20 cellular contexts compared by ENCODE assay signal in the genomic region with DNA sequence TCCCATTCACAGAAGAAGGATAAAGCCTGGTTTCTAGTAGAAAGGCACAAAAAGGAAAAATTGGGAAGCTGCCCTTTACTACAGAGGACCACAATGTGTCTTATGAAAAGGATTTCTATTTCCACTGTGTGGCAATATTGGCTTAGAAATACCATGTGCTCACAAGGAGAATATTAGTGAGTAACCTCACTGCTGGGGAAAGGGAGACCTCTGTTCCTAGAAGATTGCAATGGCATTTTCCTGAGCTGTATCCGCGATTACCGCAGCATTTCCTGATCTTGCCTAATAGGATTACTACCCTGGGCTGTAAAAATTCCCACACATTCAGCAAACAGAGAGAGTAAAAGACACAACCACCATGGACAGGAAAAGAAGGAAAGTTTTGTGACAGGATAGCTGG.
A peak's percentile ranks its signal among the peaks of the same experiment; 100 is the strongest.
DNase-seq lines count a peak whose midpoint lies in the region; ATAC-seq and TF ChIP-seq lines count a peak whose summit lies in the region.
"Had no signal": no experiment of that assay in that cellular context is flagged by ENCODE, and none has a peak within 500 bp of the region (broad histone marks: within the 10 kb centered on the region; RNA-seq: fewer than 3 reads in every experiment).

No MANE protein-coding gene starts in this region.

- no peaks in the 10 kb centered on the region for H3K4me1 Mint-ChIP-seq in type B pancreatic cell (ENCODE audit: unreplicated experiment)
- H3K4me1 Mint-ChIP-seq: immature natural killer cell had no signal

- no peak overlapping the region for H3K27ac ChIP-seq in WERI-Rb-1
- no peak overlapping the region for H3K27ac ChIP-seq in thyroid gland
- H3K27ac ChIP-seq: foreskin keratinocyte, psoas muscle, uterus had no signal

- H3K4me3 ChIP-seq in WERI-Rb-1 (ENCODE audit: low read depth, low read length) (no peak overlapping the region), thyroid gland (replicated peaks in 1 of 3) (no peak overlapping the region)
- H3K4me3 ChIP-seq: psoas muscle, uterus had no signal

- no peaks in the 10 kb centered on the region for H3K9me3 Mint-ChIP-seq in type B pancreatic cell

- H3K9me3 ChIP-seq in WERI-Rb-1 (ENCODE audit: severe bottlenecking) (no peaks in the 10 kb centered on the region), thyroid gland (no peaks in the 10 kb centered on the region)
- H3K9me3 ChIP-seq: psoas muscle, uterus had no signal

- no peak for TF ChIP-seq POLR2A in thyroid gland (IDR thresholded peaks at IDR 0.05)

- WGBS in thyroid gland, 2 donors: 84 to 90% methylated on average over 3 of the region's 3 CpGs

- no peaks in the 10 kb centered on the region for H3K27me3 Mint-ChIP-seq in type B pancreatic cell

- no peak for ATAC-seq in GM21786 (IDR thresholded peaks at IDR 0.05; ENCODE audit: unreplicated experiment)
- ATAC-seq: foreskin keratinocyte, Panc1, psoas muscle had no signal

- peak; percentile 10; the same call in 1 of the 2 replicates for TF ChIP-seq CTCF in WERI-Rb-1 (IDR thresholded peaks at IDR 0.05; ENCODE audit: low read depth, low read length)
- TF ChIP-seq CTCF in thyroid gland (IDR thresholded peaks at IDR 0.05): no peak
- no peak for TF ChIP-seq CTCF in type B pancreatic cell (conservative IDR thresholded peaks at IDR 0.05)

- no peaks in the 10 kb centered on the region for H3K36me3 Mint-ChIP-seq in type B pancreatic cell
- H3K36me3 Mint-ChIP-seq: immature natural killer cell had no signal

- no peaks in the 10 kb centered on the region for H3K36me3 ChIP-seq in WERI-Rb-1
- H3K36me3 ChIP-seq in thyroid gland: no peaks in the 10 kb centered on the region
- H3K36me3 ChIP-seq: uterus had no signal

- H3K4me3 Mint-ChIP-seq in type B pancreatic cell: no peak overlapping the region
- H3K4me3 Mint-ChIP-seq: immature natural killer cell had no signal

- intact Hi-C loops in thyroid gland (cut with DNase I): no loop called here

- H3K4me1 ChIP-seq in thyroid gland: no peaks in the 10 kb centered on the region
- H3K4me1 ChIP-seq: foreskin keratinocyte, psoas muscle, uterus had no signal

- H3K27me3 ChIP-seq in WERI-Rb-1 (ENCODE audit: insufficient read depth, low read depth, severe bottlenecking) (no peaks in the 10 kb centered on the region), thyroid gland (no peaks in the 10 kb centered on the region)
- H3K27me3 ChIP-seq: foreskin keratinocyte, uterus had no signal

- H3K27ac Mint-ChIP-seq in type B pancreatic cell: no peak overlapping the region
- H3K27ac Mint-ChIP-seq: immature natural killer cell had no signal

- DNase-seq in COR-L47 (lab: John Stamatoyannopoulos, UW) (peak; percentile 7), HT1080 (ENCODE audit: low read depth) (peak; percentile 75), WERI-Rb-1 (peak; percentile 43), iris pigment epithelial cell (ENCODE audit: low read depth) (peak; percentile 46), thyroid gland (no peak), NCI-H2081 (lab: John Stamatoyannopoulos, UW) (no peak), type B pancreatic cell (ENCODE audit: extremely low spot score, unreplicated experiment) (no peak)
- DNase-seq: aorta; DMS79 treated with DMSO at 0.1 percent for 48 hours; effector CD4-positive, alpha-beta T cell; H7; immature natural killer cell; NCI-H345; psoas muscle; stimulated activated CD4-positive, alpha-beta T cell treated with anti-CD3 and anti-CD28 coated beads, Interleukin-2, amount 100 ng/mL, for 24 hours; T-helper 2 cell; uterus had no signal

Comparison
In these comparisons a context has a peak if more than half of its experiments do, and no peak if none do; other contexts are left out.
1. DNase-seq: peak in COR-L47 (single experiment), HT1080 (single experiment), WERI-Rb-1 (single experiment) and iris pigment epithelial cell (single experiment); none in thyroid gland (0 of 2), NCI-H2081 (0 of 2) and type B pancreatic cell (single experiment).